13 cellular contexts compared by ENCODE assay signal in the genomic region with DNA sequence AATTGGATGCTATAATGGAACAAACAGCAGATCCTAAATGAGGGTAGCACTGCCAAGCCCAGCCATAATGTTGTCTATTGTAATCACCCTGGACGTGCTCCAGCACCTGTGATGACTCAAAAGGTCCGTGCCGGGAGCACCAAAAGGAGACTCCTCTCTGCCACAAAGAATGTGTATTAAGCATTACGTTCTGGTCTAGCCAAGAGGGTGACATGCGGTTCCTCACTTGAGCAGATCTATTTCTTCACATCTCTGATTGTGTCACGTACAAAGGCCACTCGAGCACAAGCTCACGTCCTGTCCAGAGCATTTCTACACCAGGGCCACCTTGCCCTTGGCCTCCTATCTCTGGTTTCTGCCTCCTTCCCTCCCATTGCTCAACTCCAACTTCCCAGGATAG.
DNase-seq lines count a peak whose midpoint lies in the region; ATAC-seq, FAIRE-seq and TF ChIP-seq lines count a peak whose summit lies in the region.
"Had no signal": no experiment of that assay in that cellular context is flagged by ENCODE, and none has a peak within 500 bp of the region (broad histone marks: within the 10 kb centered on the region; RNA-seq: fewer than 3 reads in every experiment).

No MANE protein-coding gene starts in this region.

- TF ChIP-seq CTCF in MCF 10A (IDR thresholded peaks at IDR 0.05; ENCODE audit: unreplicated experiment) (no peak), pancreas (IDR thresholded peaks at IDR 0.05) (no peak)

- H3K9me3 Mint-ChIP-seq in MCF 10A (ENCODE audit: unreplicated experiment), result no peaks in the 10 kb centered on the region
- H3K9me3 Mint-ChIP-seq: endodermal cell had no signal

- BruUV-seq in MCF 10A (replicated peaks; lab: Mats Ljungman, UMichigan), result no TSS peak

- H3K36me3 ChIP-seq in GM23248 (ENCODE audit: low read depth), result no peaks in the 10 kb centered on the region
- no peaks in the 10 kb centered on the region for H3K36me3 ChIP-seq in pancreas
- H3K36me3 ChIP-seq: Peyer's patch had no signal

- H3K9ac ChIP-seq in GM23248, result no peak overlapping the region

- H3K4me2 ChIP-seq in GM23248 (ENCODE audit: unreplicated experiment), result peak overlapping the region; percentile 43

- DNase-seq in GM23248, result peak; percentile 76
- peak; percentile 70 for DNase-seq in NCI-H2029 treated with DMSO at 0.1 percent for 48 hours (lab: John Stamatoyannopoulos, UW)
- DNase-seq in MCF 10A (ENCODE audit: unreplicated experiment), result peak; percentile 96
- DNase-seq in pancreas, result no peak
- no peak for DNase-seq in AML-193 (lab: John Stamatoyannopoulos, UW)
- DNase-seq in GM19240 (ENCODE audit: insufficient read length, low spot score), result no peak
- DNase-seq: amniotic stem cell, endodermal cell, hippocampal formation, NCI-H2107, Peyer's patch had no signal

- CTCF ChIA-PET in MCF 10A (lab: Yijun Ruan, JAX), result interaction anchor here (0.5 to 1.2 kb wide), 2 partner anchors 104 to 1091 kb away, joined by 3 read pairs; no protein-coding TSS in a partner anchor

- no peaks in the 10 kb centered on the region for H3K36me3 Mint-ChIP-seq in MCF 10A (ENCODE audit: insufficient read depth, unreplicated experiment)

- H3K79me2 ChIP-seq in GM23248 (ENCODE audit: insufficient read depth), result no peaks in the 10 kb centered on the region

- FAIRE-seq in pancreas (lab: Jason Lieb, UNC), result no peak

- peaks cover 28% of the 10 kb centered on the region for H3K4me1 Mint-ChIP-seq in MCF 10A (ENCODE audit: insufficient read depth, unreplicated experiment)
- H3K4me1 Mint-ChIP-seq: endodermal cell had no signal

- H3K4me3 Mint-ChIP-seq in MCF 10A (ENCODE audit: unreplicated experiment), result no peak overlapping the region
- H3K4me3 Mint-ChIP-seq: endodermal cell had no signal

- H4K20me1 ChIP-seq in GM23248 (ENCODE audit: insufficient read depth), result no peaks in the 10 kb centered on the region

- H3K4me3 ChIP-seq in GM23248 (no peak overlapping the region), pancreas (no peak overlapping the region)
- H3K4me3 ChIP-seq: Peyer's patch had no signal

- no peak overlapping the region for H2AFZ ChIP-seq in GM23248

- 26 to 32% methylated on average over 8 of the region's 8 CpGs for WGBS in GM23248 (ENCODE audit: low coverage in 1 of 2, low lambda C conversion rate in 2 of 2, missing lambda C conversion rate in 2 of 2), 2 experiments
- 74 to 82% methylated on average over 8 of the region's 8 CpGs for WGBS in pancreas, 2 donors

- no peaks in the 10 kb centered on the region for H3K9me2 ChIP-seq in GM23248 (ENCODE audit: insufficient read depth)

- ATAC-seq in pancreas (peak in 3 of 4 donors; percentile 26 to 59 (median 57)), GM19397 (IDR thresholded peaks at IDR 0.05; ENCODE audit: unreplicated experiment) (no peak), GM18867 (IDR thresholded peaks at IDR 0.05; ENCODE audit: unreplicated experiment) (no peak)

- H3F3A ChIP-seq in GM23248 (ENCODE audit: insufficient read depth), result peaks cover 12% of the 10 kb centered on the region

- no peaks in the 10 kb centered on the region for H3K9me3 ChIP-seq in GM23248 (ENCODE audit: low read depth)
- no peaks in the 10 kb centered on the region for H3K9me3 ChIP-seq in pancreas
- H3K9me3 ChIP-seq: Peyer's patch had no signal

- H3K27me3 ChIP-seq in GM23248 (replicated peaks; ENCODE audit: insufficient read depth) (no peaks in the 10 kb centered on the region), pancreas (no peaks in the 10 kb centered on the region)
- H3K27me3 ChIP-seq: Peyer's patch had no signal

- H3K27ac ChIP-seq in GM23248 (peak overlapping the region; percentile 21), pancreas (no peak overlapping the region)
- H3K27ac ChIP-seq: Peyer's patch had no signal

- H3K27ac Mint-ChIP-seq in MCF 10A (ENCODE audit: low read depth, unreplicated experiment), result peak overlapping the region; percentile 63
- H3K27ac Mint-ChIP-seq: endodermal cell had no signal

- POLR2A ChIA-PET in MCF 10A (lab: Yijun Ruan, JAX), result interaction anchor here (1.0 to 2.0 kb wide), 2 partner anchors 11 to 221 kb away, joined by 3 to 6 read pairs; no protein-coding TSS in a partner anchor

- in situ Hi-C loops in GM23248 (cut with MboI), result no loop called here

- intact Hi-C loops in MCF 10A (cut with micrococcal nuclease) (no loop called here), pancreas (cut with DNase I) (no loop called here)

- no peaks in the 10 kb centered on the region for H3K27me3 Mint-ChIP-seq in MCF 10A (ENCODE audit: insufficient read depth, unreplicated experiment)

- peaks cover 43% of the 10 kb centered on the region for H3K4me1 ChIP-seq in GM23248 (ENCODE audit: insufficient read depth)
- no peaks in the 10 kb centered on the region for H3K4me1 ChIP-seq in pancreas
- H3K4me1 ChIP-seq: Peyer's patch had no signal

Comparison
In these comparisons a context has a peak if more than half of its experiments do, and no peak if none do; other contexts are left out.
1. DNase-seq: peak in GM23248 (single experiment), NCI-H2029 treated with DMSO at 0.1 percent for 48 hours (single experiment) and MCF 10A (single experiment); none in pancreas (0 of 6), AML-193 (0 of 2) and GM19240 (single experiment).
2. ATAC-seq: peak in pancreas (3 of 4); none in GM19397 (single experiment) and GM18867 (single experiment).